1 cellular context compared by ENCODE assay signal in the genomic region with DNA sequence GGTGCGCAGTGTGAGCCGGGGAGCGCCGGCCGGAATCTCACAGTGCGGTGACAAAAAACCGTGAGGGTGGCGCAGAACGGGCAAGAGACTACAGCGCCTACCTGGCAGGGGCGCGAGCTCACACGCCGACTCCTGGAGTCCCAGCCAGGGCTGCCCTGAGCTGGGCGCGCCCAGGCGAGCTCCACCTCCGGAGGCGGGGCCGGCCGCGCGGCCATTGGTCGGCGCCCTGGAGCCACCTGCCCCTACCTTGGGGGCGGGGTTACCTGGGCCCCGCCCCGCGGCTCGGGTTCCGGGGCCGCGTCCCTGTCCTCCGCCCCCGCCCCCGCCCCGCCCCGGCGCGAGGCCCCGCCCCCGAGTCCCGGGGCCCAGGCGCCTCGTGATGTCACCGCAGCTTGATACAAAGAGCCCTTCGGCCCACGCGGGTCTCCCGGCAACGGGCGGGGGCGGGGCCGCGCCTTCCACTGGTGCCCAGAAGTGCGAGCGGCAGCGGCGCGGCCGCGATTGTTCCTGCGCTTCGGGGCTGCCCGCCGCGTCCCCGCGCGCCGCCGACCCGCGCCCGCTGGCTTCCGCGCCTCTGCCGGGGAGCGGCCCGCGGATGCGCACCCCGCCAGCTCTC.
TF ChIP-seq lines count a peak whose summit lies in the region.

No MANE protein-coding gene starts in this region.

TF ChIP-seq in HEK293, 187 proteins besides CTCF, POLR2A, EP300 and RAD21 (continued from another document and continues in another):
- TF ChIP-seq, protein P1, sequence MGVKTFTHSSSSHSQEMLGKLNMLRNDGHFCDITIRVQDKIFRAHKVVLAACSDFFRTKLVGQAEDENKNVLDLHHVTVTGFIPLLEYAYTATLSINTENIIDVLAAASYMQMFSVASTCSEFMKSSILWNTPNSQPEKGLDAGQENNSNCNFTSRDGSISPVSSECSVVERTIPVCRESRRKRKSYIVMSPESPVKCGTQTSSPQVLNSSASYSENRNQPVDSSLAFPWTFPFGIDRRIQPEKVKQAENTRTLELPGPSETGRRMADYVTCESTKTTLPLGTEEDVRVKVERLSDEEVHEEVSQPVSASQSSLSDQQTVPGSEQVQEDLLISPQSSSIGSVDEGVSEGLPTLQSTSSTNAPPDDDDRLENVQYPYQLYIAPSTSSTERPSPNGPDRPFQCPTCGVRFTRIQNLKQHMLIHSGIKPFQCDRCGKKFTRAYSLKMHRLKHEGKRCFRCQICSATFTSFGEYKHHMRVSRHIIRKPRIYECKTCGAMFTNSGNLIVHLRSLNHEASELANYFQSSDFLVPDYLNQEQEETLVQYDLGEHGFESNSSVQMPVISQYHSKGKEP (tag by site-specific recombination; IDR thresholded peaks at IDR 0.05), result no peak
- TF ChIP-seq ZNF529 (tag by site-specific recombination; IDR thresholded peaks at IDR 0.05; ENCODE audit: insufficient replicate concordance), result no peak
- TF ChIP-seq ZNF830 (tag by site-specific recombination; IDR thresholded peaks at IDR 0.05; ENCODE audit: low read depth), result no peak
- TF ChIP-seq ZNF473 (tag by site-specific recombination; IDR thresholded peaks at IDR 0.05), result no peak
- TF ChIP-seq ZNF335 (tag by site-specific recombination; conservative IDR thresholded peaks at IDR 0.05), result peak; percentile 28
- TF ChIP-seq ZNF354C (tag by site-specific recombination; IDR thresholded peaks at IDR 0.05; ENCODE audit: borderline replicate concordance, low read depth), result no peak
- peak; percentile 82 for TF ChIP-seq SP3 (tag by site-specific recombination; IDR thresholded peaks at IDR 0.05)
- TF ChIP-seq, protein P2, sequence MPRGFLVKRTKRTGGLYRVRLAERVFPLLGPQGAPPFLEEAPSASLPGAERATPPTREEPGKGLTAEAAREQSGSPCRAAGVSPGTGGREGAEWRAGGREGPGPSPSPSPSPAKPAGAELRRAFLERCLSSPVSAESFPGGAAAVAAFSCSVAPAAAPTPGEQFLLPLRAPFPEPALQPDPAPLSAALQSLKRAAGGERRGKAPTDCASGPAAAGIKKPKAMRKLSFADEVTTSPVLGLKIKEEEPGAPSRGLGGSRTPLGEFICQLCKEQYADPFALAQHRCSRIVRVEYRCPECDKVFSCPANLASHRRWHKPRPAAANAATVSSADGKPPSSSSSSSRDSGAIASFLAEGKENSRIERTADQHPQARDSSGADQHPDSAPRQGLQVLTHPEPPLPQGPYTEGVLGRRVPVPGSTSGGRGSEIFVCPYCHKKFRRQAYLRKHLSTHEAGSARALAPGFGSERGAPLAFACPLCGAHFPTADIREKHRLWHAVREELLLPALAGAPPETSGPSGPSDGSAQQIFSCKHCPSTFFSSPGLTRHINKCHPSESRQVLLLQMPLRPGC (tag by site-specific recombination; IDR thresholded peaks at IDR 0.05), result no peak
- no peak for TF ChIP-seq ZNF561 (tag by site-specific recombination; IDR thresholded peaks at IDR 0.05; ENCODE audit: borderline replicate concordance)
- TF ChIP-seq, protein P3, sequence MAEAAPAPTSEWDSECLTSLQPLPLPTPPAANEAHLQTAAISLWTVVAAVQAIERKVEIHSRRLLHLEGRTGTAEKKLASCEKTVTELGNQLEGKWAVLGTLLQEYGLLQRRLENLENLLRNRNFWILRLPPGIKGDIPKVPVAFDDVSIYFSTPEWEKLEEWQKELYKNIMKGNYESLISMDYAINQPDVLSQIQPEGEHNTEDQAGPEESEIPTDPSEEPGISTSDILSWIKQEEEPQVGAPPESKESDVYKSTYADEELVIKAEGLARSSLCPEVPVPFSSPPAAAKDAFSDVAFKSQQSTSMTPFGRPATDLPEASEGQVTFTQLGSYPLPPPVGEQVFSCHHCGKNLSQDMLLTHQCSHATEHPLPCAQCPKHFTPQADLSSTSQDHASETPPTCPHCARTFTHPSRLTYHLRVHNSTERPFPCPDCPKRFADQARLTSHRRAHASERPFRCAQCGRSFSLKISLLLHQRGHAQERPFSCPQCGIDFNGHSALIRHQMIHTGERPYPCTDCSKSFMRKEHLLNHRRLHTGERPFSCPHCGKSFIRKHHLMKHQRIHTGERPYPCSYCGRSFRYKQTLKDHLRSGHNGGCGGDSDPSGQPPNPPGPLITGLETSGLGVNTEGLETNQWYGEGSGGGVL (tag by site-specific recombination; IDR thresholded peaks at IDR 0.05), result no peak
- no peak for TF ChIP-seq ZNF280D (tag by site-specific recombination; IDR thresholded peaks at IDR 0.05)
- no peak for TF ChIP-seq ZBTB1 (tag by site-specific recombination; IDR thresholded peaks at IDR 0.05)
- no peak for TF ChIP-seq ZBTB7A (tag by site-specific recombination; IDR thresholded peaks at IDR 0.05; ENCODE audit: low read depth)
- peak; percentile 75 for TF ChIP-seq ZEB2 (tag by site-specific recombination; IDR thresholded peaks at IDR 0.05)
- no peak for TF ChIP-seq SALL2 (tag by site-specific recombination; IDR thresholded peaks at IDR 0.05; ENCODE audit: borderline replicate concordance)
- TF ChIP-seq SCRT2 (tag by site-specific recombination; IDR thresholded peaks at IDR 0.05), result no peak
- TF ChIP-seq SP2 (tag by site-specific recombination; IDR thresholded peaks at IDR 0.05), result peak; percentile 74
- no peak for TF ChIP-seq ZSCAN23 (tag by site-specific recombination; IDR thresholded peaks at IDR 0.05)
- TF ChIP-seq ZNF324 (tag by site-specific recombination; IDR thresholded peaks at IDR 0.05), result no peak
- no peak for TF ChIP-seq ZNF521 (tag by site-specific recombination; IDR thresholded peaks at IDR 0.05)
- no peak for TF ChIP-seq ZNF677 (tag by site-specific recombination; IDR thresholded peaks at IDR 0.05)
- no peak for TF ChIP-seq ZNF221 (tag by site-specific recombination; IDR thresholded peaks at IDR 0.05; ENCODE audit: borderline replicate concordance)
- TF ChIP-seq KLF8 (tag by site-specific recombination; IDR thresholded peaks at IDR 0.05), result peak; percentile 74; the same call in 1 of the 2 replicates
- TF ChIP-seq ZBTB21 (tag by site-specific recombination; IDR thresholded peaks at IDR 0.05), result no peak
- TF ChIP-seq ZBTB6 (tag by site-specific recombination; IDR thresholded peaks at IDR 0.05), result 0 out of 2 replicates have a peak, but pooled peaks have one; percentile 48
- no peak for TF ChIP-seq ZBTB48 (tag by site-specific recombination; IDR thresholded peaks at IDR 0.05)
- TF ChIP-seq ATF2 (tag by site-specific recombination; IDR thresholded peaks at IDR 0.05; ENCODE audit: low read depth), result no peak
- TF ChIP-seq YY1 (tag by site-specific recombination; IDR thresholded peaks at IDR 0.05), result no peak
- TF ChIP-seq GLIS1 (tag by site-specific recombination; IDR thresholded peaks at IDR 0.05), result peak; percentile 84
- TF ChIP-seq ZNF558 (tag by site-specific recombination; IDR thresholded peaks at IDR 0.05), result no peak
- no peak for TF ChIP-seq ZNF174 (tag by site-specific recombination; IDR thresholded peaks at IDR 0.05)
- TF ChIP-seq, protein P4, sequence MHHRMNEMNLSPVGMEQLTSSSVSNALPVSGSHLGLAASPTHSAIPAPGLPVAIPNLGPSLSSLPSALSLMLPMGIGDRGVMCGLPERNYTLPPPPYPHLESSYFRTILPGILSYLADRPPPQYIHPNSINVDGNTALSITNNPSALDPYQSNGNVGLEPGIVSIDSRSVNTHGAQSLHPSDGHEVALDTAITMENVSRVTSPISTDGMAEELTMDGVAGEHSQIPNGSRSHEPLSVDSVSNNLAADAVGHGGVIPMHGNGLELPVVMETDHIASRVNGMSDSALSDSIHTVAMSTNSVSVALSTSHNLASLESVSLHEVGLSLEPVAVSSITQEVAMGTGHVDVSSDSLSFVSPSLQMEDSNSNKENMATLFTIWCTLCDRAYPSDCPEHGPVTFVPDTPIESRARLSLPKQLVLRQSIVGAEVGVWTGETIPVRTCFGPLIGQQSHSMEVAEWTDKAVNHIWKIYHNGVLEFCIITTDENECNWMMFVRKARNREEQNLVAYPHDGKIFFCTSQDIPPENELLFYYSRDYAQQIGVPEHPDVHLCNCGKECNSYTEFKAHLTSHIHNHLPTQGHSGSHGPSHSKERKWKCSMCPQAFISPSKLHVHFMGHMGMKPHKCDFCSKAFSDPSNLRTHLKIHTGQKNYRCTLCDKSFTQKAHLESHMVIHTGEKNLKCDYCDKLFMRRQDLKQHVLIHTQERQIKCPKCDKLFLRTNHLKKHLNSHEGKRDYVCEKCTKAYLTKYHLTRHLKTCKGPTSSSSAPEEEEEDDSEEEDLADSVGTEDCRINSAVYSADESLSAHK (tag by site-specific recombination; IDR thresholded peaks at IDR 0.05), result no peak
- no peak for TF ChIP-seq HOXC10 (CRISPR knock-in tag; IDR thresholded peaks at IDR 0.05)
- 0 out of 2 replicates have a peak, but pooled peaks have one; percentile 21 for TF ChIP-seq ZNF629 (tag by site-specific recombination; IDR thresholded peaks at IDR 0.05)
- TF ChIP-seq ZNF311 (tag by site-specific recombination; IDR thresholded peaks at IDR 0.05; ENCODE audit: borderline replicate concordance), result no peak
- no peak for TF ChIP-seq ZNF560 (tag by site-specific recombination; IDR thresholded peaks at IDR 0.05; ENCODE audit: borderline replicate concordance)
- TF ChIP-seq, protein P5, sequence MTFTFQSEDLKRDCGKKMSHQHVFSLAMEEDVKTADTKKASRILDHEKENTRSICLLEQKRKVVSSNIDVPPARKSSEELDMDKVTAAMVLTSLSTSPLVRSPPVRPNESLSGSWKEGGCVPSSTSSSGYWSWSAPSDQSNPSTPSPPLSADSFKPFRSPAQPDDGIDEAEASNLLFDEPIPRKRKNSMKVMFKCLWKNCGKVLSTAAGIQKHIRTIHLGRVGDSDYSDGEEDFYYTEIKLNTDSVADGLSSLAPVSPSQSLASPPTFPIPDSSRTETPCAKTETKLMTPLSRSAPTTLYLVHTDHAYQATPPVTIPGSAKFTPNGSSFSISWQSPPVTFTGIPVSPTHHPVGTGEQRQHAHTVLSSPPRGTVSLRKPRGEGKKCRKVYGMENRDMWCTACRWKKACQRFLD (tag by site-specific recombination; IDR thresholded peaks at IDR 0.05), result no peak
- peak; percentile 77 for TF ChIP-seq PRDM10 (tag by site-specific recombination; IDR thresholded peaks at IDR 0.05)
- no peak for TF ChIP-seq GFI1B (tag by site-specific recombination; IDR thresholded peaks at IDR 0.05)
- no peak for TF ChIP-seq ZNF747 (tag by site-specific recombination; IDR thresholded peaks at IDR 0.05)
